In the genomic region with DNA sequence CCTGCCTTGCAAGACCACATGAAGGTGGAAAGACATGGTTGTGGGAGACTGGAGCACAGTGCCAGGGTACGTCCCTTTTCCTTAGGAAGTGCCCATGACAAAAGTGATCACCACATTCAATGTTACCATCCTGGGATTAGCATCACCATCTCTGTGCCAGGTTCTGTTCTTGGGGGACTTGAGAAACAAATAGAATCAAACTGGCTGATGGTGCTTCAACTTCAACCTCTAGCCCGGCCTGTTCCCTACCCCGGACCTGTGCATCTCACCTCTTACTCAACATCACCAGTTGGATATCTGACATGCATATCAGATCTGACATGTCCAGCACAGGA, we compare ENCODE assay signal across 22 cellular contexts.
DNase-seq lines count a peak whose midpoint lies in the region; ATAC-seq and TF ChIP-seq lines count a peak whose summit lies in the region.
"Had no signal": no experiment of that assay in that cellular context is flagged by ENCODE, and none has a peak within 500 bp of the region (broad histone marks: within the 10 kb centered on the region; RNA-seq: fewer than 3 reads in every experiment).

No MANE protein-coding gene starts in this region.

- ATAC-seq in GM18861 (IDR thresholded peaks at IDR 0.05; ENCODE audit: unreplicated experiment): no peak
- ATAC-seq in activated T-cell treated with anti-CD3 and anti-CD28 coated beads, Interleukin-2, amount 50 U/mL, for 72 hours (replicated peaks in 1 of 2): no peak
- ATAC-seq: GM23338, HCT116, Panc1 had no signal

- H3K36me3 ChIP-seq in tibial artery: no peaks in the 10 kb centered on the region

- TF ChIP-seq CTCF in GM13976 (IDR thresholded peaks at IDR 0.05; ENCODE audit: borderline replicate concordance, control extremely low read depth, extremely low read depth, insufficient read depth, missing control alignments): no peak
- no peak for TF ChIP-seq CTCF in tibial artery (IDR thresholded peaks at IDR 0.05)

- H3K36me3 Mint-ChIP-seq in activated T-cell treated with anti-CD3 and anti-CD28 coated beads, Interleukin-2, amount 50 U/mL, for 72 hours (ENCODE audit: insufficient read depth in 2 of 2): no peaks in the 10 kb centered on the region
- H3K36me3 Mint-ChIP-seq: CD14-positive monocyte had no signal

- no peak overlapping the region for H3K27ac ChIP-seq in tibial artery

- no peaks in the 10 kb centered on the region for H3K9me3 ChIP-seq in tibial artery

- intact Hi-C loops in posterior vena cava (cut with DNase I): no loop called here
- intact Hi-C loops in tibial artery (cut with DNase I; ENCODE audit: low total_unique reads): no loop called here

- no peaks in the 10 kb centered on the region for H3K4me1 ChIP-seq in tibial artery

- H3K4me1 Mint-ChIP-seq in activated T-cell treated with anti-CD3 and anti-CD28 coated beads, Interleukin-2, amount 50 U/mL, for 72 hours (ENCODE audit: low read depth): no peaks in the 10 kb centered on the region
- H3K4me1 Mint-ChIP-seq: B cell, CD14-positive monocyte had no signal

- no peaks in the 10 kb centered on the region for H3K9me3 Mint-ChIP-seq in activated T-cell treated with anti-CD3 and anti-CD28 coated beads, Interleukin-2, amount 50 U/mL, for 72 hours
- H3K9me3 Mint-ChIP-seq: CD14-positive monocyte, GM23338 had no signal

- H3K27ac Mint-ChIP-seq in activated T-cell treated with anti-CD3 and anti-CD28 coated beads, Interleukin-2, amount 50 U/mL, for 72 hours: no peak overlapping the region
- H3K27ac Mint-ChIP-seq: B cell, GM23338 had no signal

- DNase-seq in GM13976 (ENCODE audit: low spot score) (peak; percentile 5), islet precursor cell (peak; percentile 12), posterior vena cava (ENCODE audit: low spot score) (peak; percentile 32), HPDE6-E6E7 (ENCODE audit: extremely low spot score) (no peak), tibial artery (no peak)
- DNase-seq in activated CD8-positive, alpha-beta memory T cell treated with anti-CD3 and anti-CD28 coated beads, Interleukin-2, amount 50 U/mL, for 48 hours: peak; percentile 17
- no peak for DNase-seq in activated T-cell treated with anti-CD3 and anti-CD28 coated beads, Interleukin-2, amount 50 U/mL, for 72 hours
- DNase-seq: EL, GF-D8, IMR-90, NCI-H1105 treated with DMSO at 0.1 percent for 48 hours, NCI-H2029 treated with DMSO at 0.1 percent for 48 hours, NCI-H226, NCI-H510A treated with DMSO at 0.1 percent for 48 hours, NCI-H748 treated with DMSO at 0.1 percent for 48 hours, SIG-M5 had no signal

- peaks cover 0 to 17% of the 10 kb centered on the region in 2 donors for H3K27me3 ChIP-seq in tibial artery

- peaks cover 33% of the 10 kb centered on the region for H3K27me3 Mint-ChIP-seq in activated T-cell treated with anti-CD3 and anti-CD28 coated beads, Interleukin-2, amount 50 U/mL, for 72 hours (ENCODE audit: low read depth)

- H3K4me3 ChIP-seq in tibial artery: no peak overlapping the region
- H3K4me3 ChIP-seq: GM23338 had no signal

- H3K4me3 Mint-ChIP-seq in activated T-cell treated with anti-CD3 and anti-CD28 coated beads, Interleukin-2, amount 50 U/mL, for 72 hours: no peak overlapping the region
- H3K4me3 Mint-ChIP-seq: B cell, CD14-positive monocyte, GM23338 had no signal

- in situ Hi-C loops in GM13976 (cut with MboI; ENCODE audit: low sequenced_read_pairs, unreplicated experiment): no loop called here

Comparison
In these comparisons a context has a peak if more than half of its experiments do, and no peak if none do; other contexts are left out.
1. DNase-seq: peak in GM13976 (single experiment), activated CD8-positive, alpha-beta memory T cell treated with anti-CD3 and anti-CD28 coated beads, Interleukin-2, amount 50 U/mL, for 48 hours (single experiment), islet precursor cell (single experiment) and posterior vena cava (single experiment); none in HPDE6-E6E7 (single experiment), tibial artery (0 of 2) and activated T-cell treated with anti-CD3 and anti-CD28 coated beads, Interleukin-2, amount 50 U/mL, for 72 hours (0 of 2).